Comparison of ENCODE assay signal across 25 cellular contexts in genomic region chr11:131746201-131746600, GRCh38.
"Had no signal": no experiment of that assay in that cellular context is flagged by ENCODE, and none has a peak within 500 bp of the region (broad histone marks: within the 10 kb centered on the region; RNA-seq: fewer than 3 reads in every experiment).

No MANE protein-coding gene starts in this region.

- H3K4me1 ChIP-seq: esophagus muscularis mucosa, foreskin keratinocyte, lower lobe of right lung, psoas muscle, right lobe of liver, spleen, testis had no signal

- DNase-seq: cortex of kidney; effector memory CD4-positive, alpha-beta T cell; foreskin keratinocyte; immature natural killer cell; left cardiac atrium; left ventricle myocardium inferior; lower lobe of right lung; midbrain; psoas muscle; retina; right lobe of liver; spleen; stimulated activated CD4-positive, alpha-beta T cell treated with anti-CD3 and anti-CD28 coated beads, Interleukin-15, amount 100 ng/mL, for 24 hours; stimulated activated CD4-positive, alpha-beta T cell treated with anti-CD3 and anti-CD28 coated beads, Interleukin-1b, Interleukin-23, amount 100 ng/mL, for 48 hours; stimulated activated CD4-positive, alpha-beta T cell treated with anti-CD3 and anti-CD28 coated beads, Interleukin-4, amount 100 ng/mL, for 24 hours; stimulated activated naive CD8-positive, alpha-beta T cell treated with anti-CD3 and anti-CD28 coated beads, Interleukin-15, amount 100 ng/mL, for 72 hours; testis had no signal

- H3K36me3 ChIP-seq: esophagus muscularis mucosa, left ventricle myocardium inferior, lower lobe of right lung, right lobe of liver, spleen, tibial nerve had no signal

- H3K27me3 ChIP-seq: right lobe of liver, testis, tibial nerve had no signal

- H3K27ac Mint-ChIP-seq: immature natural killer cell; memory B cell; natural killer cell treated with Interleukin-12 subunit alpha and Interleukin-12 subunit beta and Interleukin-15 and Interleukin-18, amount 100 ng/mL, for 72 hours; stimulated activated memory B cell treated with anti-CD40 and anti-IgM and Interleukin-4, amounts not matched to agents 10 μg/mL and 1 μg/mL and 100 μg/mL, for 72 hours; stimulated activated naive CD8-positive, alpha-beta T cell treated with anti-CD3 and anti-CD28 coated beads, Interleukin-15, amount 100 ng/mL, for 72 hours had no signal

- H3K4me3 Mint-ChIP-seq: immature natural killer cell; memory B cell; natural killer cell treated with Interleukin-12 subunit alpha and Interleukin-12 subunit beta and Interleukin-15 and Interleukin-18, amount 100 ng/mL, for 72 hours; stimulated activated memory B cell treated with anti-CD40 and anti-IgM and Interleukin-4, amounts not matched to agents 10 μg/mL and 1 μg/mL and 100 μg/mL, for 72 hours; stimulated activated naive CD8-positive, alpha-beta T cell treated with anti-CD3 and anti-CD28 coated beads, Interleukin-15, amount 100 ng/mL, for 72 hours had no signal

- H3K4me1 Mint-ChIP-seq: immature natural killer cell; memory B cell; stimulated activated memory B cell treated with anti-CD40 and anti-IgM and Interleukin-4, amounts not matched to agents 10 μg/mL and 1 μg/mL and 100 μg/mL, for 72 hours; stimulated activated naive CD8-positive, alpha-beta T cell treated with anti-CD3 and anti-CD28 coated beads, Interleukin-15, amount 100 ng/mL, for 72 hours had no signal

- H3K36me3 Mint-ChIP-seq: immature natural killer cell; memory B cell; natural killer cell treated with Interleukin-12 subunit alpha and Interleukin-12 subunit beta and Interleukin-15 and Interleukin-18, amount 100 ng/mL, for 72 hours; stimulated activated memory B cell treated with anti-CD40 and anti-IgM and Interleukin-4, amounts not matched to agents 10 μg/mL and 1 μg/mL and 100 μg/mL, for 72 hours had no signal

- H3K9me3 ChIP-seq: esophagus muscularis mucosa, left ventricle myocardium inferior, lower lobe of right lung, psoas muscle, right lobe of liver, spleen, testis, tibial nerve had no signal

- FAIRE-seq: endometrium, keratinocyte had no signal

- ATAC-seq: foreskin keratinocyte; left cardiac atrium; lower lobe of right lung; natural killer cell treated with Interleukin-12 subunit alpha and Interleukin-12 subunit beta and Interleukin-15 and Interleukin-18, amount 100 ng/mL, for 72 hours; psoas muscle; right lobe of liver; stimulated activated memory B cell treated with anti-CD40 and anti-IgM and Interleukin-4, amounts not matched to agents 10 μg/mL and 1 μg/mL and 100 μg/mL, for 72 hours; stimulated activated naive CD8-positive, alpha-beta T cell treated with anti-CD3 and anti-CD28 coated beads, Interleukin-15, amount 100 ng/mL, for 72 hours had no signal

- H3K27ac ChIP-seq: epithelial cell of prostate, esophagus muscularis mucosa, foreskin keratinocyte, left ventricle myocardium inferior, lower lobe of right lung, psoas muscle, right lobe of liver, spleen, testis, tibial nerve had no signal

- H3K4me3 ChIP-seq: esophagus muscularis mucosa, left ventricle myocardium inferior, lower lobe of right lung, psoas muscle, right lobe of liver, spleen, testis, tibial nerve had no signal

- H3K27me3 Mint-ChIP-seq: memory B cell; natural killer cell treated with Interleukin-12 subunit alpha and Interleukin-12 subunit beta and Interleukin-15 and Interleukin-18, amount 100 ng/mL, for 72 hours; stimulated activated memory B cell treated with anti-CD40 and anti-IgM and Interleukin-4, amounts not matched to agents 10 μg/mL and 1 μg/mL and 100 μg/mL, for 72 hours had no signal

- H3K9me3 Mint-ChIP-seq: memory B cell; natural killer cell treated with Interleukin-12 subunit alpha and Interleukin-12 subunit beta and Interleukin-15 and Interleukin-18, amount 100 ng/mL, for 72 hours; stimulated activated memory B cell treated with anti-CD40 and anti-IgM and Interleukin-4, amounts not matched to agents 10 μg/mL and 1 μg/mL and 100 μg/mL, for 72 hours; stimulated activated naive CD8-positive, alpha-beta T cell treated with anti-CD3 and anti-CD28 coated beads, Interleukin-15, amount 100 ng/mL, for 72 hours had no signal
